8 cellular contexts compared by ENCODE assay signal in genomic region chr9:37027582-37028424, GRCh38. TPM values are rescaled to one million over a fixed set of nuclear protein-coding genes. Genes with fewer than 3 reads are reported as not detected.
DNase-seq lines count a peak whose midpoint lies in the region; ATAC-seq, FAIRE-seq and TF ChIP-seq lines count a peak whose summit lies in the region.

No MANE protein-coding gene starts in this region.

- peak overlapping the region; percentile 87 for H3K4me3 Mint-ChIP-seq in WTC11

- H3K27ac Mint-ChIP-seq in WTC11, result no peak overlapping the region

- FAIRE-seq in A549 (lab: Jason Lieb, UNC) (no peak), kidney (lab: Jason Lieb, UNC) (no peak)

- no peaks in the 10 kb centered on the region for H3K36me3 Mint-ChIP-seq in WTC11

- TF ChIP-seq CTCF in A549 (IDR thresholded peaks at IDR 0.05) (no peak), WTC11 (IDR thresholded peaks at IDR 0.05) (no peak), cardiac fibroblast (IDR thresholded peaks at IDR 0.05; ENCODE audit: low read depth, low read length) (no peak), kidney (IDR thresholded peaks at IDR 0.05; ENCODE audit: borderline replicate concordance, extremely low read depth, insufficient read depth) (no peak)

- ATAC-seq in A549 (peak; percentile 86 to 95), GM18861 (IDR thresholded peaks at IDR 0.05; ENCODE audit: unreplicated experiment) (peak; percentile 71), HG03064 (IDR thresholded peaks at IDR 0.05; ENCODE audit: low read depth, unreplicated experiment) (peak; percentile 54), WTC11 (peak; percentile 88)

- intact Hi-C loops in kidney (cut with DNase I), result no loop called here

- H3K9me3 Mint-ChIP-seq in WTC11, result no peaks in the 10 kb centered on the region

- no peaks in the 10 kb centered on the region for H3K36me3 ChIP-seq in kidney (ENCODE audit: control insufficient read depth in 1 of 2, insufficient read depth in 2 of 2, low read length in 2 of 2)

- no peak overlapping the region for H3K27ac ChIP-seq in A549
- no peak overlapping the region for H3K27ac ChIP-seq in kidney (ENCODE audit: low read depth in 2 of 2, low read length in 2 of 2)

- CTCF ChIA-PET in A549 (lab: Yijun Ruan, JAX), result interaction anchor here (1.4 to 2.6 kb wide), 3 partner anchors 53 to 155 kb away, joined by 3 to 8 read pairs (median 7); no protein-coding TSS in a partner anchor
- CTCF ChIA-PET in WTC11 (lab: Charles Lee), result interaction anchor here (0.5 to 4.4 kb wide), 12 partner anchors 10 to 483 kb away, joined by 3 to 30 read pairs (median 4); partner anchors contain the start of gene ZCCHC7

- H3K9me3 ChIP-seq in A549 (no peaks in the 10 kb centered on the region), kidney (ENCODE audit: control insufficient read depth in 1 of 2, low read length in 2 of 2) (no peaks in the 10 kb centered on the region)

- H3K4me1 Mint-ChIP-seq in WTC11, result peaks cover 50% of the 10 kb centered on the region

- peaks cover 22% of the 10 kb centered on the region for H3K4me1 ChIP-seq in A549
- peaks cover 6 to 17% of the 10 kb centered on the region in 2 donors for H3K4me1 ChIP-seq in kidney (ENCODE audit: control insufficient read depth in 1 of 2, insufficient read depth in 1 of 2, low read depth in 1 of 2, low read length in 2 of 2)

- no peak overlapping the region for H3K9ac ChIP-seq in kidney (ENCODE audit: low read length in 2 of 2)

- DNase-seq in A549 (ENCODE audit: low read depth in 1 of 2, low spot score in 1 of 2) (peak; percentile 94 to 100), NCI-H2107 treated with DMSO at 0.1 percent for 48 hours (lab: John Stamatoyannopoulos, UW; ENCODE audit: unreplicated experiment) (peak; percentile 95), WTC11 (ENCODE audit: low spot score) (peak; percentile 99), cardiac fibroblast (ENCODE audit: low read depth in 2 of 2) (peak; percentile 86 to 94), kidney (peak; percentile 93)
- peak; percentile 66 to 86 for DNase-seq in stimulated activated CD4-positive, alpha-beta T cell treated with anti-CD3 and anti-CD28 coated beads, Interleukin-1b, Interleukin-23, amount 100 ng/mL, for 4 hours (ENCODE audit: low read depth in 2 of 2)

- TF ChIP-seq RAD21 in A549 (conservative IDR thresholded peaks at IDR 0.05 in 1 of 2, IDR thresholded peaks at IDR 0.05 in 1 of 2), result no peak

- H3K4me3 ChIP-seq in A549 (peak overlapping the region; percentile 40), cardiac fibroblast (replicated peaks in 1 of 2; ENCODE audit: low read depth in 2 of 2, low read length in 2 of 2) (no peak overlapping the region), kidney (ENCODE audit: low read length in 2 of 2) (peak overlapping the region in 1 of 2 donors; percentile 32)

- TF ChIP-seq EP300 in A549 (IDR thresholded peaks at IDR 0.05), result no peak

- POLR2A ChIA-PET in A549 (lab: Yijun Ruan, JAX) (interaction anchor here (0.5 to 0.7 kb wide), 4 partner anchors 9 to 324 kb away, joined by 3 to 4 read pairs (median 4); partner anchors contain the start of gene ZCCHC7), WTC11 (lab: Charles Lee) (interaction anchor here (0.6 to 1.6 kb wide), 7 partner anchors 9 to 275 kb away, joined by 3 to 8 read pairs (median 3); partner anchors contain the start of gene ZCCHC7)

- TF ChIP-seq POLR2A in A549 (IDR thresholded peaks at IDR 0.05; ENCODE audit: low read length), result no peak

- 15% methylated on average over 17 of the region's 59 CpGs for WGBS in A549 (ENCODE audit: missing lambda C conversion rate)

- H3K4me2 ChIP-seq in A549, result peak overlapping the region; percentile 96

- H3K27me3 Mint-ChIP-seq in WTC11 (ENCODE audit: low read depth), result peaks cover 99% of the 10 kb centered on the region

TF ChIP-seq in A549, 52 proteins besides CTCF, POLR2A, EP300 and RAD21 (continues in another document):
- peak; percentile 59; the same call in 1 of the 2 replicates for TF ChIP-seq ZSCAN20 (CRISPR knock-in tag; IDR thresholded peaks at IDR 0.05)
- peak; percentile 91 for TF ChIP-seq PBX3 (IDR thresholded peaks at IDR 0.05)
- TF ChIP-seq ZC3H11A (IDR thresholded peaks at IDR 0.05), result no peak
- TF ChIP-seq EHMT2 (IDR thresholded peaks at IDR 0.05; ENCODE audit: low read depth), result peak; percentile 12; the same call in 1 of the 2 replicates
- no peak for TF ChIP-seq POLR2AphosphoS2 (conservative IDR thresholded peaks at IDR 0.05; ENCODE audit: low read length)
- peak; percentile 70 for TF ChIP-seq MAX (IDR thresholded peaks at IDR 0.05)
- peak; percentile 54; the same call in 1 of the 2 replicates for TF ChIP-seq RNF2 (IDR thresholded peaks at IDR 0.05; ENCODE audit: borderline replicate concordance, low read depth)
- 0 out of 2 replicates have a peak, but pooled peaks have one; percentile 58 for TF ChIP-seq HOXB13 (CRISPR knock-in tag; IDR thresholded peaks at IDR 0.05; ENCODE audit: low read depth)
- peak; percentile 68 for TF ChIP-seq CBX8 (IDR thresholded peaks at IDR 0.05)
- no peak for TF ChIP-seq SREBF2 (IDR thresholded peaks at IDR 0.05)

TF ChIP-seq in WTC11, 78 proteins besides CTCF, POLR2A, EP300 and RAD21 (continues in another document):
- TF ChIP-seq E2F5 (CRISPR knock-in tag; IDR thresholded peaks at IDR 0.05) (peak; percentile 96), NR1H2 (CRISPR knock-in tag; IDR thresholded peaks at IDR 0.05) (0 out of 2 replicates have a peak, but pooled peaks have one; percentile 29), ESRRA (CRISPR knock-in tag; IDR thresholded peaks at IDR 0.05; ENCODE audit: borderline replicate concordance) (peak; percentile 94), IRF1 (CRISPR knock-in tag; IDR thresholded peaks at IDR 0.05) (peak; percentile 92), ZNF512 (CRISPR knock-in tag; IDR thresholded peaks at IDR 0.05; ENCODE audit: borderline replicate concordance) (0 out of 2 replicates have a peak, but pooled peaks have one; percentile 53), RORB (CRISPR knock-in tag; IDR thresholded peaks at IDR 0.05) (no peak), ELF4 (CRISPR knock-in tag; IDR thresholded peaks at IDR 0.05; ENCODE audit: low read depth) (peak; percentile 94), AFF4 (CRISPR knock-in tag; IDR thresholded peaks at IDR 0.05; ENCODE audit: borderline replicate concordance) (peak; percentile 96)

RNA-seq across cellular contexts. Expression of gene PAX5, which starts 6.3 kb away (rescaled TPM):
- polyA plus RNA-seq in A549 (2011; rRNA removed) (not detected in 2 replicates), A549 (2017; fragmentation: RNase III; extraction: RNeasy Plus Mini Kit Qiagen cat#74134 plus additional on column Dnase treatment) (not detected in 3 replicates), kidney (ENCODE audit: insufficient read depth, low read depth, low replicate concordance) (not detected)
- polyA plus RNA-seq in A549 (2012; cell fraction: cytosol; rRNA removed), result 0.01 TPM in 1 of 2 replicates, not detected in the other
- polyA plus RNA-seq in A549 (2012; cell fraction: nucleus; rRNA removed), result 0.01 TPM in 1 of 2 replicates, not detected in the other
- polyA minus RNA-seq in A549 (2011; rRNA and poly(A)+ RNA removed), result not detected in 2 replicates
- total RNA-seq in WTC11 (2021) (3.5 to 6.6 TPM (median 4.4 TPM) in 3 replicates), kidney (2.7 TPM)

Comparison
In these comparisons a context has a peak if more than half of its experiments do, and no peak if none do; other contexts are left out.
1. Of the 8 proteins assayed by ChIP-seq in both WTC11 and A549: peak only in WTC11: ESRRA, JUN, NR3C1, TP53 and USF2; only in A549: none; in both: MAX; in neither: 2.